In the genomic region with DNA sequence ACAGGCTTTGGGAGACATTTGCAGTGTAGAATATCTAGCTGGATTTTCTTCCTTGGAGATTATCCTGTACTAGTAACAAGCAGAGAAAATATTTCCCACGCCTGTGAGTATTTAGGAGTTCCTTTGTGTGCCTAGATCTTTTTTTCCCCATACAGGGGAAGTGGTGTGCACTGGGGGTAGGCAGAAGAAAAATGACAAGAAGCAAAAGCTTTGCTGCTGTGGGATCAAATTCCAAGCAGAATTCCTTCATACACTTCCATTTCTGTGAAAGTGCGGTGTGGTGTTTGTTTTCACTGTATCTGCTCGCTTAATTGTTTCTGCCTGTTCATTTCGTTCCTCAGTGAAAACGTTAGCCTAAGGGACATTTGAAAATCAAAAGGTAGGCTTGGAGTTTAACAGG, we compare ENCODE assay signal across 25 cellular contexts. TPM values are rescaled to one million over a fixed set of nuclear protein-coding genes. Genes with fewer than 3 reads are reported as not detected.
DNase-seq lines count a peak whose midpoint lies in the region; ATAC-seq and TF ChIP-seq lines count a peak whose summit lies in the region.
"Had no signal": no experiment of that assay in that cellular context is flagged by ENCODE, and none has a peak within 500 bp of the region (broad histone marks: within the 10 kb centered on the region; RNA-seq: fewer than 3 reads in every experiment).

No MANE protein-coding gene starts in this region.

- no peaks in the 10 kb centered on the region for H3K27me3 ChIP-seq in ascending aorta
- H3K27me3 ChIP-seq: neutrophil had no signal

- H3K9me3 ChIP-seq in ascending aorta: no peaks in the 10 kb centered on the region
- H3K9me3 ChIP-seq: left ventricle myocardium inferior, neutrophil had no signal

- H3K36me3 Mint-ChIP-seq in osteocyte (ENCODE audit: unreplicated experiment): peaks cover 12% of the 10 kb centered on the region
- no peaks in the 10 kb centered on the region for H3K36me3 Mint-ChIP-seq in activated naive CD8-positive, alpha-beta T cell treated with anti-CD3 and anti-CD28 coated beads for 36 hours
- H3K36me3 Mint-ChIP-seq: activated CD8-positive, alpha-beta memory T cell treated with anti-CD3 and anti-CD28 coated beads, Interleukin-2, amount 10 ng/mL, durations not matched to agents 7 days and 5 days; IgD-negative memory B cell had no signal

- no peak for TF ChIP-seq CTCF in ascending aorta (IDR thresholded peaks at IDR 0.05)
- no peak for TF ChIP-seq CTCF in osteocyte (IDR thresholded peaks at IDR 0.05)

- peaks cover 47% of the 10 kb centered on the region for H3K4me1 Mint-ChIP-seq in osteocyte (ENCODE audit: unreplicated experiment)
- H3K4me1 Mint-ChIP-seq in activated naive CD8-positive, alpha-beta T cell treated with anti-CD3 and anti-CD28 coated beads for 36 hours: no peaks in the 10 kb centered on the region
- H3K4me1 Mint-ChIP-seq: activated CD8-positive, alpha-beta memory T cell treated with anti-CD3 and anti-CD28 coated beads, Interleukin-2, amount 10 ng/mL, durations not matched to agents 7 days and 5 days; central memory CD8-positive, alpha-beta T cell; IgD-negative memory B cell had no signal

- DNase-seq in EH (ENCODE audit: low read depth) (peak; percentile 86), ascending aorta (ENCODE audit: low spot score in 2 of 2) (no peak), fibroblast of gingiva (ENCODE audit: low read depth) (peak; percentile 42), osteocyte (ENCODE audit: extremely low spot score, unreplicated experiment) (no peak), H4 (ENCODE audit: low spot score) (no peak)
- no peak for DNase-seq in activated naive CD8-positive, alpha-beta T cell treated with anti-CD3 and anti-CD28 coated beads for 36 hours
- no peak for DNase-seq in effector CD8-positive, alpha-beta T cell (lab: John Stamatoyannopoulos, UW)
- DNase-seq: activated CD4-positive, alpha-beta T cell treated with anti-CD3 and anti-CD28 coated beads for 48 hours; activated CD8-positive, alpha-beta memory T cell treated with anti-CD3 and anti-CD28 coated beads, Interleukin-2, amount 10 ng/mL, durations not matched to agents 7 days and 5 days; activated effector memory CD4-positive, alpha-beta T cell treated with anti-CD3 and anti-CD28 coated beads, Interleukin-2, amount 50 U/mL, for 16 hours; effector memory CD8-positive, alpha-beta T cell; head of caudate nucleus; left ventricle myocardium inferior; MM.1S; NCI-H1436 treated with DMSO at 0.1 percent for 48 hours; NCI-H2171 treated with DMSO at 0.1 percent for 48 hours; NCI-H69; T-helper 1 cell had no signal

- peaks cover 0 to 15% of the 10 kb centered on the region in 2 donors for H3K4me1 ChIP-seq in ascending aorta

- intact Hi-C loops in ascending aorta (cut with DNase I): no loop called here

- peak overlapping the region in 1 of 2 donors; percentile 50 for H3K27ac ChIP-seq in ascending aorta
- H3K27ac ChIP-seq: HL-60, left ventricle myocardium inferior, neutrophil had no signal

- peak overlapping the region; percentile 60 for H3K4me3 Mint-ChIP-seq in osteocyte (ENCODE audit: unreplicated experiment)
- no peak overlapping the region for H3K4me3 Mint-ChIP-seq in activated naive CD8-positive, alpha-beta T cell treated with anti-CD3 and anti-CD28 coated beads for 36 hours
- H3K4me3 Mint-ChIP-seq: activated CD8-positive, alpha-beta memory T cell treated with anti-CD3 and anti-CD28 coated beads, Interleukin-2, amount 10 ng/mL, durations not matched to agents 7 days and 5 days; central memory CD8-positive, alpha-beta T cell; effector memory CD8-positive, alpha-beta T cell; IgD-negative memory B cell had no signal

- H3K27ac Mint-ChIP-seq in osteocyte (ENCODE audit: unreplicated experiment): peak overlapping the region; percentile 92
- H3K27ac Mint-ChIP-seq in activated naive CD8-positive, alpha-beta T cell treated with anti-CD3 and anti-CD28 coated beads for 36 hours: no peak overlapping the region
- H3K27ac Mint-ChIP-seq: activated CD8-positive, alpha-beta memory T cell treated with anti-CD3 and anti-CD28 coated beads, Interleukin-2, amount 10 ng/mL, durations not matched to agents 7 days and 5 days; effector memory CD8-positive, alpha-beta T cell; IgD-negative memory B cell had no signal

- H3K9me3 Mint-ChIP-seq in osteocyte (ENCODE audit: unreplicated experiment): no peaks in the 10 kb centered on the region
- H3K9me3 Mint-ChIP-seq in activated naive CD8-positive, alpha-beta T cell treated with anti-CD3 and anti-CD28 coated beads for 36 hours: no peaks in the 10 kb centered on the region
- H3K9me3 Mint-ChIP-seq: IgD-negative memory B cell had no signal

- H3K36me3 ChIP-seq in ascending aorta: no peaks in the 10 kb centered on the region
- H3K36me3 ChIP-seq: left ventricle myocardium inferior, neutrophil had no signal

- H3K4me3 ChIP-seq in ascending aorta: peak overlapping the region; percentile 19 to 29
- H3K4me3 ChIP-seq: left ventricle myocardium inferior had no signal

- no peaks in the 10 kb centered on the region for H3K27me3 Mint-ChIP-seq in osteocyte (ENCODE audit: unreplicated experiment)
- peaks cover 8% of the 10 kb centered on the region for H3K27me3 Mint-ChIP-seq in activated naive CD8-positive, alpha-beta T cell treated with anti-CD3 and anti-CD28 coated beads for 36 hours
- H3K27me3 Mint-ChIP-seq: activated CD8-positive, alpha-beta memory T cell treated with anti-CD3 and anti-CD28 coated beads, Interleukin-2, amount 10 ng/mL, durations not matched to agents 7 days and 5 days had no signal

- no peak for ATAC-seq in GM21717 (IDR thresholded peaks at IDR 0.05; ENCODE audit: unreplicated experiment)
- ATAC-seq: activated CD8-positive, alpha-beta memory T cell treated with anti-CD3 and anti-CD28 coated beads, Interleukin-2, amount 10 ng/mL, durations not matched to agents 7 days and 5 days; effector memory CD8-positive, alpha-beta T cell had no signal

RNA-seq across cellular contexts. Expression of a gene that starts 47.9 kb away (rescaled TPM):
- not detected for total RNA-seq in ascending aorta
- total RNA-seq in osteocyte: 1.0 and 1.4 TPM in 2 replicates
- 0.10 and 0.16 TPM in 2 replicates for total RNA-seq in H4 (2014; rRNA removed; shearing (Covaris generic))
- total RNA-seq in activated naive CD8-positive, alpha-beta T cell treated with anti-CD3 and anti-CD28 coated beads for 36 hours: not detected
- total RNA-seq: activated CD8-positive, alpha-beta memory T cell treated with anti-CD3 and anti-CD28 coated beads, Interleukin-2, amount 10 ng/mL, durations not matched to agents 7 days and 5 days; G401; mononuclear cell had no signal

Comparison
In these comparisons a context has a peak if more than half of its experiments do, and no peak if none do; other contexts are left out.
1. DNase-seq: peak in EH (single experiment) and fibroblast of gingiva (single experiment); none in ascending aorta (0 of 2), osteocyte (single experiment), H4 (single experiment), activated naive CD8-positive, alpha-beta T cell treated with anti-CD3 and anti-CD28 coated beads for 36 hours (single experiment) and effector CD8-positive, alpha-beta T cell (single experiment).